Comparison of ENCODE assay signal across 17 cellular contexts in the genomic region with DNA sequence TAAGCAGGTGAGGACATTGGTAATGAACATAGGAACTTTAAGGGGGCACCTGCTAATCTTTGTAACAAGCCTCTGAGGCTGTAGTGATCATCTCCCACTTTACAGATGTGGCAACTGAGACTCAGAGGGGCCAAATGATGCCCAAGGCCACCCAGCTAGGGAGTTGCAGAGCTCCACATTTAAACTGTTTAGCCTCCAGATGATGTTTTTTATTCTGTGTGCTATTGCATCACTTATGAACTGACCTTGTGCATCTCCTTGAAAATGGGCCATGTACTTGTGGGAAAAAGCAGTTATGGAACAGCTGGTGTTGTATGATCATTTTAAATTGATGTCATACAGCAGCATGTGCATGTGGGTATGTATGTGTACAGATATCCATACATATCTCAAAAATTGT. TPM values are rescaled to one million over a fixed set of nuclear protein-coding genes. Genes with fewer than 3 reads are reported as not detected.
A peak's percentile ranks its signal among the peaks of the same experiment; 100 is the strongest.
DNase-seq lines count a peak whose midpoint lies in the region; ATAC-seq, FAIRE-seq and TF ChIP-seq lines count a peak whose summit lies in the region.
"Had no signal": no experiment of that assay in that cellular context is flagged by ENCODE, and none has a peak within 500 bp of the region (broad histone marks: within the 10 kb centered on the region; RNA-seq: fewer than 3 reads in every experiment).

No MANE protein-coding gene starts in this region.

- H3K27ac ChIP-seq in GM12878 (ENCODE audit: control insufficient read depth, insufficient read depth) (peak overlapping the region; percentile 49; the same call in 1 of the 2 replicates), psoas muscle (peak overlapping the region; percentile 49)
- H3K27ac ChIP-seq: A549, neural progenitor cell had no signal

- no peaks in the 10 kb centered on the region for H3K27me3 Mint-ChIP-seq in T-helper 2 cell treated with Interferon-gamma antibody and Interleukin-4, amounts not matched to agents 5 μg/mL and 100 μg/mL, for 36 hours (ENCODE audit: low read depth)

- H3K4me2 ChIP-seq in GM12878 (ENCODE audit: control insufficient read depth, insufficient read depth), result no peak overlapping the region
- H3K4me2 ChIP-seq: A549, neural progenitor cell had no signal

- H3K4me3 ChIP-seq in GM12878 (no peak overlapping the region), psoas muscle (no peak overlapping the region)
- H3K4me3 ChIP-seq: A549, lung, neural progenitor cell, tibial nerve had no signal

- no peak overlapping the region for H2AFZ ChIP-seq in GM12878 (ENCODE audit: control insufficient read depth, low read depth, low read length)
- H2AFZ ChIP-seq: neural progenitor cell had no signal

- H3K36me3 Mint-ChIP-seq in T-helper 2 cell treated with Interferon-gamma antibody and Interleukin-4, amounts not matched to agents 5 μg/mL and 100 μg/mL, for 36 hours (ENCODE audit: low read depth), result peaks cover 49% of the 10 kb centered on the region
- H3K36me3 Mint-ChIP-seq: neural progenitor cell had no signal

- in situ Hi-C loops in GM12878 (cut with MboI), result no loop called here

- TF ChIP-seq CTCF in GM12878 (IDR thresholded peaks at IDR 0.05 in 2 of 3, conservative IDR thresholded peaks at IDR 0.05 in 1 of 3; ENCODE audit: control insufficient read depth in 2 of 3, extremely low read depth in 1 of 3, insufficient read depth in 1 of 3, low read depth in 3 of 3, low read length in 3 of 3) (no peak), psoas muscle (IDR thresholded peaks at IDR 0.05) (no peak)

- RAD21 ChIA-PET in GM12878 (lab: Charles Lee; ENCODE audit: unreplicated experiment), result no interaction called here

- intact Hi-C loops in GM12878 (cut with micrococcal nuclease; ENCODE audit: unreplicated experiment) (no loop called here), psoas muscle (cut with DNase I) (loop anchor here in 1 of 2 donors (5.0 kb wide), 1 partner anchor 35 kb away; no protein-coding TSS in a partner anchor)

- H4K20me1 ChIP-seq in GM12878 (ENCODE audit: control insufficient read depth, insufficient read depth), result no peaks in the 10 kb centered on the region

- no peaks in the 10 kb centered on the region for H3K9me3 Mint-ChIP-seq in T-helper 2 cell treated with Interferon-gamma antibody and Interleukin-4, amounts not matched to agents 5 μg/mL and 100 μg/mL, for 36 hours
- H3K9me3 Mint-ChIP-seq: neural progenitor cell had no signal

- DNase-seq in T-helper 2 cell treated with Interferon-gamma antibody and Interleukin-4, amounts not matched to agents 5 μg/mL and 100 μg/mL, for 36 hours (ENCODE audit: low spot score), result no peak
- DNase-seq in T-helper 2 cell (no peak), GM03348 (ENCODE audit: low spot score) (peak; percentile 31), GM12878 (ENCODE audit: low read depth, low spot score) (no peak), psoas muscle (peak in 1 of 2 donors; percentile 8)
- DNase-seq: hippocampal formation, NCI-H2029, SHP77 had no signal

- CTCF ChIA-PET in GM12878 (lab: Yijun Ruan, JAX), result interaction anchor here (1.6 to 1.9 kb wide), 2 partner anchors 30 to 65 kb away, joined by 3 to 5 read pairs; no protein-coding TSS in a partner anchor

- H3K9ac ChIP-seq in GM12878 (ENCODE audit: control insufficient read depth, insufficient read depth, low read length), result no peak overlapping the region
- H3K9ac ChIP-seq: neural progenitor cell had no signal

- H3K27ac Mint-ChIP-seq in T-helper 2 cell treated with Interferon-gamma antibody and Interleukin-4, amounts not matched to agents 5 μg/mL and 100 μg/mL, for 36 hours, result peak overlapping the region; percentile 64
- H3K27ac Mint-ChIP-seq: neural progenitor cell had no signal

- H3K36me3 ChIP-seq in GM12878 (ENCODE audit: control insufficient read depth in 2 of 2, insufficient read depth in 2 of 2, low read length in 1 of 2) (peaks cover 0 to 9% of the 10 kb centered on the region in 2 experiments; a peak in 3 of 4 replicates), psoas muscle (ENCODE audit: insufficient read depth in 1 of 2, low read depth in 1 of 2) (peaks cover 0 to 41% of the 10 kb centered on the region in 2 donors)
- H3K36me3 ChIP-seq: neural progenitor cell had no signal

- H3K79me2 ChIP-seq in GM12878 (ENCODE audit: control insufficient read depth, insufficient read depth, low read length), result no peaks in the 10 kb centered on the region

- no TSS peak for BruUV-seq in GM12878 (replicated peaks; lab: Mats Ljungman, UMichigan)

- SMC1A ChIA-PET in GM12878 (lab: Charles Lee; ENCODE audit: uncharacterized antibody, unreplicated experiment), result no interaction called here

- no peak for TF ChIP-seq RAD21 in GM12878 (IDR thresholded peaks at IDR 0.05; ENCODE audit: insufficient read depth, low read depth, low read length)

- TF ChIP-seq POLR2A in GM12878 (IDR thresholded peaks at IDR 0.05; ENCODE audit: low read depth, low read length), result no peak

- ATAC-seq in GM12878 (no peak), psoas muscle (no peak), GM18511 (IDR thresholded peaks at IDR 0.05; ENCODE audit: unreplicated experiment) (no peak), GM21367 (IDR thresholded peaks at IDR 0.05; ENCODE audit: unreplicated experiment) (no peak), HG03045 (IDR thresholded peaks at IDR 0.05; ENCODE audit: unreplicated experiment) (no peak)
- ATAC-seq: A549 had no signal

- POLR2A ChIA-PET in GM12878 (lab: Charles Lee), result no interaction called here

- no peaks in the 10 kb centered on the region for H3K27me3 ChIP-seq in GM12878 (replicated peaks in 1 of 2; ENCODE audit: control insufficient read depth in 2 of 2, insufficient read depth in 2 of 2, low read length in 1 of 2)
- H3K27me3 ChIP-seq in psoas muscle (ENCODE audit: insufficient read depth in 3 of 3, low read length in 2 of 3), result no peaks in the 10 kb centered on the region
- H3K27me3 ChIP-seq: neural progenitor cell, tibial nerve had no signal

- TF ChIP-seq EP300 in GM12878 (IDR thresholded peaks at IDR 0.05; ENCODE audit: borderline replicate concordance in 1 of 2, control insufficient read depth in 1 of 2, low read depth in 2 of 2, low read length in 2 of 2), result no peak

- peak overlapping the region; percentile 71 for H3K4me3 Mint-ChIP-seq in T-helper 2 cell treated with Interferon-gamma antibody and Interleukin-4, amounts not matched to agents 5 μg/mL and 100 μg/mL, for 36 hours
- H3K4me3 Mint-ChIP-seq: neural progenitor cell had no signal

- no peak for FAIRE-seq in GM12878 (lab: Jason Lieb, UNC)
- FAIRE-seq: A549, bronchial epithelial cell, endometrium had no signal

- H3K4me1 Mint-ChIP-seq in T-helper 2 cell treated with Interferon-gamma antibody and Interleukin-4, amounts not matched to agents 5 μg/mL and 100 μg/mL, for 36 hours (ENCODE audit: low read depth), result peaks cover 49% of the 10 kb centered on the region

- no peaks in the 10 kb centered on the region for H3K9me3 ChIP-seq in GM12878 (replicated peaks; ENCODE audit: control insufficient read depth, insufficient read depth, low read length)
- no peaks in the 10 kb centered on the region for H3K9me3 ChIP-seq in psoas muscle
- H3K9me3 ChIP-seq: A549, tibial nerve had no signal

- H3K4me1 ChIP-seq in GM12878 (ENCODE audit: control insufficient read depth, insufficient read depth, low read length), result peaks cover 15% of the 10 kb centered on the region
- peaks cover 46% of the 10 kb centered on the region for H3K4me1 ChIP-seq in psoas muscle
- H3K4me1 ChIP-seq: A549, neural progenitor cell had no signal

TF ChIP-seq in GM12878, 131 proteins besides CTCF, POLR2A, EP300 and RAD21:
- TF ChIP-seq CHD2 (IDR thresholded peaks at IDR 0.05; ENCODE audit: borderline replicate concordance, low read depth, low read length), result no peak

RNA-seq across cellular contexts. Expression of a gene that starts 41.4 kb away (rescaled TPM):
- 156 and 161 TPM in 2 replicates for total RNA-seq in GM12878 (2013; cell fraction: nucleolus; rRNA removed)
- total RNA-seq in GM12878 (2014; rRNA removed) (10.3 and 10.4 TPM in 2 replicates), GM12878 (2014; rRNA removed; fragmentation: Illumina TruSeq; extraction: Trizol) (7.0 and 8.0 TPM in 2 replicates), GM12878 (2021) (26.6 and 30.9 TPM in 2 replicates), psoas muscle (10 to 100 TPM; 24.9 to 36.2 (median 27.0) TPM)
- polyA plus RNA-seq in GM12878 (2011; ENCODE audit: low read depth), result 12.0 TPM
- polyA plus RNA-seq in GM12878 (2011; rRNA removed) (12.8 and 21.7 TPM in 2 replicates), GM12878 (2014; fragmentation: Illumina TruSeq; extraction: Trizol) (8.3 and 17.1 TPM in 2 replicates), GM12878 (2014; fragmentation: Nextera tagmentation; extraction: Ambion mirVana) (1 to 10 TPM in 1 of 2 experiments, under 1 TPM in 1; 0.79 to 1.0 TPM), GM12878 (2014; rRNA removed) (24.4 and 26.4 TPM in 2 replicates), GM12878 (2016; fragmentation: Nextera tagmentation; extraction: Ambion mirVana) (10 to 100 TPM; 22.6 to 24.8 TPM), psoas muscle (10 to 100 TPM in 2 of 3 donors, 1 to 10 TPM in 1; 7.6 to 33.7 (median 18.2) TPM)
- 17.4 and 21.0 TPM in 2 replicates for polyA plus RNA-seq in GM12878 (2011; cell fraction: cytosol; rRNA removed)
- polyA plus RNA-seq in GM12878 (2011; cell fraction: nucleus; rRNA removed), result 204 and 236 TPM in 2 replicates
- polyA plus RNA-seq in GM12878 (2012), result 27.0 and 35.5 TPM in 2 replicates
- polyA minus RNA-seq in GM12878 (2011; rRNA and poly(A)+ RNA removed), result 24.0 and 34.6 TPM in 2 replicates
- polyA minus RNA-seq in GM12878 (2011; cell fraction: cytosol; rRNA and poly(A)+ RNA removed), result 12.4 and 20.2 TPM in 2 replicates
- polyA minus RNA-seq in GM12878 (2011; cell fraction: nucleus; rRNA and poly(A)+ RNA removed), result 41.8 and 67.3 TPM in 2 replicates
